Comparison of ENCODE assay signal across 8 cellular contexts in genomic region chr2:216031960-216032689, GRCh38. TPM values are rescaled to one million over a fixed set of nuclear protein-coding genes. Genes with fewer than 3 reads are reported as not detected.
DNase-seq lines count a peak whose midpoint lies in the region; ATAC-seq and TF ChIP-seq lines count a peak whose summit lies in the region.

No MANE protein-coding gene starts in this region.

- 92 to 94% methylated on average over 1 of the region's 1 CpG for WGBS in lower leg skin, 2 donors

- no peaks in the 10 kb centered on the region for H3K36me3 ChIP-seq in uterus

- H3K4me3 ChIP-seq in uterus (no peak overlapping the region), lower leg skin (ENCODE audit: low read depth, poor library complexity, severe bottlenecking) (no peak overlapping the region)

- DNase-seq in NCI-H2227 (lab: John Stamatoyannopoulos, UW; ENCODE audit: unreplicated experiment) (peak; percentile 30), kidney tubule cell (ENCODE audit: low spot score) (peak; percentile 63), uterus (no peak), NCI-H526 (lab: John Stamatoyannopoulos, UW) (no peak), lower leg skin (ENCODE audit: low spot score in 2 of 2) (no peak), COLO668 (lab: John Stamatoyannopoulos, UW; ENCODE audit: unreplicated experiment) (no peak)

- peak; percentile 46 for TF ChIP-seq POLR2A in GM18505 (IDR thresholded peaks at IDR 0.05; ENCODE audit: borderline replicate concordance, extremely low read depth, insufficient read depth, insufficient read length)
- TF ChIP-seq POLR2A in uterus (IDR thresholded peaks at IDR 0.05): no peak
- TF ChIP-seq POLR2A in lower leg skin (IDR thresholded peaks at IDR 0.05): no peak

- peak; percentile 73 for ATAC-seq in GM18505 (IDR thresholded peaks at IDR 0.05; ENCODE audit: unreplicated experiment)
- ATAC-seq in GM21825 (IDR thresholded peaks at IDR 0.05; ENCODE audit: unreplicated experiment): peak; percentile 71

- no peaks in the 10 kb centered on the region for H3K4me1 ChIP-seq in uterus

- intact Hi-C loops in uterus (cut with DNase I; ENCODE audit: low total_unique reads) (no loop called here), lower leg skin (cut with DNase I; ENCODE audit: low total_unique reads) (no loop called here)

- H3K9me3 ChIP-seq in uterus: no peaks in the 10 kb centered on the region

- no peak overlapping the region for H3K27ac ChIP-seq in uterus

- H3K27me3 ChIP-seq in uterus: no peaks in the 10 kb centered on the region

- TF ChIP-seq CTCF in uterus (IDR thresholded peaks at IDR 0.05) (no peak), lower leg skin (IDR thresholded peaks at IDR 0.05) (no peak)

RNA-seq across cellular contexts. Expression of gene MREG, which starts 18.8 kb away (rescaled TPM):
- 1 to 10 TPM in 3 of 4 donors, under 1 TPM in 1; 0.59 to 8.5 (median 3.9) TPM for total RNA-seq in uterus
- total RNA-seq in lower leg skin: 10 to 100 TPM; 31.7 to 41.0 (median 35.5) TPM

RNA-seq across cellular contexts. Expression of gene PECR, which starts 49.5 kb away (rescaled TPM):
- total RNA-seq in uterus (10 to 100 TPM in 3 of 4 donors, 1 to 10 TPM in 1; 1.2 to 25.4 (median 14.9) TPM), lower leg skin (10 to 100 TPM in 2 of 4 donors, 1 to 10 TPM in 2; 4.8 to 14.6 (median 9.2) TPM)

RNA-seq across cellular contexts. Expression of gene TMEM169, which starts 49.6 kb away (rescaled TPM):
- total RNA-seq in uterus (1 to 10 TPM in 1 of 4 donors, under 1 TPM in 1, not detected in 2; 0.97 to 1.0 TPM), lower leg skin (under 1 TPM; 0.04 to 0.88 (median 0.36) TPM)

Comparison
In these comparisons a context has a peak if more than half of its experiments do, and no peak if none do; other contexts are left out.
1. DNase-seq: peak in NCI-H2227 (single experiment) and kidney tubule cell (single experiment); none in uterus (0 of 2), NCI-H526 (0 of 2), lower leg skin (0 of 2) and COLO668 (single experiment).